8 cellular contexts compared by ENCODE assay signal in the genomic region with DNA sequence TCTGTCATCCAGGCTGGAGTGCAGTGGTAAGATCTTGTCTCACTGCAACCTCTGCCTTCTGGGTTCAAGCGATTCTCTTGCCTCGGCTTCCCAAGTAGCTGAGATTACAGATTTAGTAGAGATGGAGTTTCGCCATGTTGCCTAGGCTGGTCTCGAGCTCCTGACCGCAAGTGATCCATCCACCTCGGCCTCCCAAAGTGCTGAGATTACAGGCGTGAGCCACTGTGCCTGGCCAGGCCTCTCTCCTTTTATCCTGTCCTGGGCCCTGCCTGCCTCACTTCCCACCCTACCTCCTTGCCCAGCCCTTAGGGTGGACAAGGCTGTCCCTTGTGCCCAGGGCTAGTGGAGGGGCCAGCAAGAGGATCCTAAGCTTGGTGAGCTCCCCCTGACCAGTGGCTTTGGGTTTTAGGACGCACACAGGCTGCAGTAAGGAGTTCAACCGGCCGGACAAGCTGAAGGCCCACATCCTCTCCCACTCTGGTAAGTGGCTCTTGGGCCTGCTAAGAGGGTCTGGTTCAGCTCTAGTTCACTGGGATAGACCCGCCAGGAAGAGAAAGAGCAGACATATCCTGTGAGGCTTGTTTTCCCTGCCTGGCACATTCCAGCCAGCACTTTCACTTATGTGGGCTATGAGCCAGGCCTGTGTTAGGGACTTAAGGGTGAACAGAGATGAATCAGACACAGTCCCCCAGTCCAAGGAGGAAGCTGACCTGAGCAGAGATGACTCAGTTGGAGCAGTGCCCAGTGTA. TPM values are rescaled to one million over a fixed set of nuclear protein-coding genes. Genes with fewer than 3 reads are reported as not detected.
DNase-seq lines count a peak whose midpoint lies in the region; ATAC-seq, FAIRE-seq and TF ChIP-seq lines count a peak whose summit lies in the region.

No MANE protein-coding gene starts in this region.

- DNase-seq in A549 (ENCODE audit: low read depth in 1 of 2, low spot score in 1 of 2) (peak; percentile 95 to 96), cardiac fibroblast (ENCODE audit: low read depth in 2 of 2) (peak; percentile 95 to 98), lung microvascular endothelial cell (ENCODE audit: low read depth in 2 of 2) (peak; percentile 89 to 99), NCI-H1436 treated with DMSO at 0.1 percent for 48 hours (lab: John Stamatoyannopoulos, UW) (no peak), NCI-H2107 treated with DMSO at 0.1 percent for 48 hours (lab: John Stamatoyannopoulos, UW; ENCODE audit: unreplicated experiment) (no peak)

- H3K4me1 ChIP-seq in A549 (peaks cover 27% of the 10 kb centered on the region), HUES6 (ENCODE audit: control insufficient read depth, insufficient read depth, low read length) (peaks cover 8% of the 10 kb centered on the region; the same call in 1 of the 2 replicates)

- no peaks in the 10 kb centered on the region for H3K27me3 ChIP-seq in HUES6 (ENCODE audit: control insufficient read depth, insufficient read depth, low read length)

- peak overlapping the region; percentile 16 for H3K9ac ChIP-seq in HUES6 (ENCODE audit: low read length)

- peak overlapping the region; percentile 64 to 84 for H3K27ac ChIP-seq in A549
- H3K27ac ChIP-seq in HUES6 (ENCODE audit: low read depth, low read length): no peak overlapping the region

- no peak overlapping the region for H3K4me3 ChIP-seq in A549
- H3K4me3 ChIP-seq in HUES6 (ENCODE audit: low read depth, low read length): no peak overlapping the region
- H3K4me3 ChIP-seq in cardiac fibroblast (replicated peaks in 1 of 2; ENCODE audit: low read depth in 2 of 2, low read length in 2 of 2): no peak overlapping the region

- POLR2A ChIA-PET in A549 (lab: Yijun Ruan, JAX): interaction anchor here (0.9 to 1.2 kb wide), 3 partner anchors 23 to 300 kb away, joined by 3 to 4 read pairs (median 3); partner anchors contain the start of genes CBFA2T2 and RALY

- peak; percentile 72 for FAIRE-seq in A549 (lab: Jason Lieb, UNC)

- TF ChIP-seq CTCF in A549 (IDR thresholded peaks at IDR 0.05) (no peak), cardiac fibroblast (IDR thresholded peaks at IDR 0.05; ENCODE audit: low read depth, low read length) (no peak)

- ATAC-seq in A549 (peak; percentile 90 to 92), HG03439 (IDR thresholded peaks at IDR 0.05; ENCODE audit: unreplicated experiment) (no peak), GM21717 (IDR thresholded peaks at IDR 0.05; ENCODE audit: unreplicated experiment) (no peak)

- no peaks in the 10 kb centered on the region for H3K36me3 ChIP-seq in HUES6 (ENCODE audit: control insufficient read depth, insufficient read depth, low read length)

- no peak; a peak in 1 of 5 replicates for TF ChIP-seq EP300 in A549 (IDR thresholded peaks at IDR 0.05)

- peak in 1 of 2 experiments; percentile 35; a peak in 1 of 5 replicates for TF ChIP-seq RAD21 in A549 (conservative IDR thresholded peaks at IDR 0.05 in 1 of 2, IDR thresholded peaks at IDR 0.05 in 1 of 2)

- no peaks in the 10 kb centered on the region for H3K9me3 ChIP-seq in A549
- H3K9me3 ChIP-seq in HUES6 (ENCODE audit: control insufficient read depth, insufficient read depth, low read depth, low read length): no peaks in the 10 kb centered on the region

- peak overlapping the region; percentile 62 for H3K4me2 ChIP-seq in A549

- CTCF ChIA-PET in A549 (lab: Yijun Ruan, JAX): interaction anchor here (0.6 to 1.3 kb wide), 5 partner anchors 54 to 410 kb away, joined by 3 to 8 read pairs (median 4); partner anchors contain the start of gene ZNF341

- TF ChIP-seq POLR2A in A549 (IDR thresholded peaks at IDR 0.05; ENCODE audit: low read length): no peak

- WGBS in A549 (ENCODE audit: missing lambda C conversion rate): 76% methylated on average over 10 of the region's 11 CpGs

TF ChIP-seq in A549, 52 proteins besides CTCF, POLR2A, EP300 and RAD21:
- TF ChIP-seq MAX (IDR thresholded peaks at IDR 0.05) (peak; percentile 73), FOSL2 (IDR thresholded peaks at IDR 0.05) (peak; percentile 88), FOSL2 (CRISPR knock-in tag; IDR thresholded peaks at IDR 0.05) (peak; percentile 94), GATA3 (IDR thresholded peaks at IDR 0.05; ENCODE audit: borderline replicate concordance) (peak; percentile 75; the same call in 1 of the 2 replicates), MAFK (IDR thresholded peaks at IDR 0.05; ENCODE audit: partially characterized antibody) (peak; percentile 79), JUN (IDR thresholded peaks at IDR 0.05) (peak; percentile 27 to 73; a peak in 2 of 5 replicates), CBX2 (IDR thresholded peaks at IDR 0.05; ENCODE audit: borderline replicate concordance, low read depth) (no peak), JUNB (IDR thresholded peaks at IDR 0.05) (peak; percentile 84), CHD2 (IDR thresholded peaks at IDR 0.05; ENCODE audit: low read length, partially characterized antibody) (no peak), KDM5A (IDR thresholded peaks at IDR 0.05) (no peak), E2F6 (IDR thresholded peaks at IDR 0.05; ENCODE audit: borderline replicate concordance, low read depth) (no peak), SMC3 (IDR thresholded peaks at IDR 0.05) (0 out of 3 replicates have a peak, but pooled peaks have one; percentile 9), MYC (IDR thresholded peaks at IDR 0.05; ENCODE audit: borderline replicate concordance, low read length) (no peak), PHF8 (IDR thresholded peaks at IDR 0.05; ENCODE audit: borderline replicate concordance, low read depth) (no peak), RARB (CRISPR knock-in tag; IDR thresholded peaks at IDR 0.05) (no peak), HOXA7 (CRISPR knock-in tag; IDR thresholded peaks at IDR 0.05) (no peak), KDM1A (IDR thresholded peaks at IDR 0.05; ENCODE audit: low read depth) (no peak)
- TF ChIP-seq, protein P1, sequence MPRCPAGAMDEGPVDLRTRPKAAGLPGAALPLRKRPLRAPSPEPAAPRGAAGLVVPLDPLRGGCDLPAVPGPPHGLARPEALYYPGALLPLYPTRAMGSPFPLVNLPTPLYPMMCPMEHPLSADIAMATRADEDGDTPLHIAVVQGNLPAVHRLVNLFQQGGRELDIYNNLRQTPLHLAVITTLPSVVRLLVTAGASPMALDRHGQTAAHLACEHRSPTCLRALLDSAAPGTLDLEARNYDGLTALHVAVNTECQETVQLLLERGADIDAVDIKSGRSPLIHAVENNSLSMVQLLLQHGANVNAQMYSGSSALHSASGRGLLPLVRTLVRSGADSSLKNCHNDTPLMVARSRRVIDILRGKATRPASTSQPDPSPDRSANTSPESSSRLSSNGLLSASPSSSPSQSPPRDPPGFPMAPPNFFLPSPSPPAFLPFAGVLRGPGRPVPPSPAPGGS (IDR thresholded peaks at IDR 0.05): 0 out of 3 replicates have a peak, but pooled peaks have one; percentile 28
- TF ChIP-seq, protein P2, sequence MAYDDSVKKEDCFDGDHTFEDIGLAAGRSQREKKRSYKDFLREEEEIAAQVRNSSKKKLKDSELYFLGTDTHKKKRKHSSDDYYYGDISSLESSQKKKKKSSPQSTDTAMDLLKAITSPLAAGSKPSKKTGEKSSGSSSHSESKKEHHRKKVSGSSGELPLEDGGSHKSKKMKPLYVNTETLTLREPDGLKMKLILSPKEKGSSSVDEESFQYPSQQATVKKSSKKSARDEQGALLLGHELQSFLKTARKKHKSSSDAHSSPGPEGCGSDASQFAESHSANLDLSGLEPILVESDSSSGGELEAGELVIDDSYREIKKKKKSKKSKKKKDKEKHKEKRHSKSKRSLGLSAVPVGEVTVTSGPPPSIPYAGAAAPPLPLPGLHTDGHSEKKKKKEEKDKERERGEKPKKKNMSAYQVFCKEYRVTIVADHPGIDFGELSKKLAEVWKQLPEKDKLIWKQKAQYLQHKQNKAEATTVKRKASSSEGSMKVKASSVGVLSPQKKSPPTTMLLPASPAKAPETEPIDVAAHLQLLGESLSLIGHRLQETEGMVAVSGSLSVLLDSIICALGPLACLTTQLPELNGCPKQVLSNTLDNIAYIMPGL (CRISPR knock-in tag; IDR thresholded peaks at IDR 0.05; ENCODE audit: borderline replicate concordance): no peak

RNA-seq across cellular contexts. Expression of gene CHMP4B, which starts 21.9 kb away (rescaled TPM):
- polyA plus RNA-seq in A549 (2011; rRNA removed) (75.8 and 81.3 TPM in 2 replicates), A549 (2017; fragmentation: RNase III; extraction: RNeasy Plus Mini Kit Qiagen cat#74134 plus additional on column Dnase treatment) (104 to 108 TPM (median 107 TPM) in 3 replicates)
- polyA plus RNA-seq in A549 (2012; cell fraction: cytosol; rRNA removed): 88.5 and 97.4 TPM in 2 replicates
- 21.4 and 32.9 TPM in 2 replicates for polyA plus RNA-seq in A549 (2012; cell fraction: nucleus; rRNA removed)
- polyA minus RNA-seq in A549 (2011; rRNA and poly(A)+ RNA removed): 19.8 and 25.1 TPM in 2 replicates
- total RNA-seq in lung microvascular endothelial cell: 30.3 and 34.1 TPM in 2 replicates

RNA-seq across cellular contexts. Expression of gene ZNF341, which starts 57.5 kb away (rescaled TPM):
- 2.1 and 2.7 TPM in 2 replicates for polyA plus RNA-seq in A549 (2011; rRNA removed)
- polyA plus RNA-seq in A549 (2012; cell fraction: cytosol; rRNA removed): 5.8 and 6.1 TPM in 2 replicates
- 18.1 and 21.9 TPM in 2 replicates for polyA plus RNA-seq in A549 (2012; cell fraction: nucleus; rRNA removed)
- 3.6 to 4.1 TPM (median 3.8 TPM) in 3 replicates for polyA plus RNA-seq in A549 (2017; fragmentation: RNase III; extraction: RNeasy Plus Mini Kit Qiagen cat#74134 plus additional on column Dnase treatment)
- 3.4 and 4.7 TPM in 2 replicates for polyA minus RNA-seq in A549 (2011; rRNA and poly(A)+ RNA removed)
- 0.44 and 0.99 TPM in 2 replicates for total RNA-seq in lung microvascular endothelial cell

Comparison
In these comparisons a context has a peak if more than half of its experiments do, and no peak if none do; other contexts are left out.
1. ATAC-seq: peak in A549 (2 of 2); none in HG03439 (single experiment) and GM21717 (single experiment).
2. DNase-seq: peak in A549 (2 of 2), cardiac fibroblast (2 of 2) and lung microvascular endothelial cell (2 of 2); none in NCI-H1436 treated with DMSO at 0.1 percent for 48 hours (single experiment) and NCI-H2107 treated with DMSO at 0.1 percent for 48 hours (single experiment).